32 cellular contexts compared by ENCODE assay signal in the genomic region with DNA sequence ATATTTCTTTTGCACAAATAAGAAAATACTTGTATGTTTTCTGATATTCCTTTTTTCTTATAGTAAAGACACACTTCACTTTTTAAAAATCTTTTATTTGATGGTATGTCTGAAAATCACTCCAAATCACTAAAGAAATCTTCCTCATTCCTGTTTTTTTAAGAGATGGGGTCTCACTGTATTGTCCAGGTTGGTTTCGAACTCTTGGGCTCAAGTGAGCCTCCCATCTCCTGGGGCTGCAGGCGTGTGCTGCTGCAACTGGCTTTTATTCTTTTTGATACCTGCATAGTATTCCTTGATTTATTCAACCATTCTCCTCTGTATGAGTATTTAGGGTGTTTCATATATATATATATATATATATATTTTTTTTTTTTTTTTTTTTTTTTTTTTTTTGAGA.
"Had no signal": no experiment of that assay in that cellular context is flagged by ENCODE, and none has a peak within 500 bp of the region (broad histone marks: within the 10 kb centered on the region; RNA-seq: fewer than 3 reads in every experiment).

No MANE protein-coding gene starts in this region.

- H3K9me3 ChIP-seq: adrenal gland, ascending aorta, body of pancreas, breast epithelium had no signal

- DNase-seq: activated effector memory CD4-positive, alpha-beta T cell treated with Interleukin-2 at 50 U/mL for 16 hours; activated gamma-delta T cell; activated gamma-delta T cell treated with Interleukin-2 at 50 U/mL for 16 hours; activated naive CD4-positive, alpha-beta T cell; activated naive CD4-positive, alpha-beta T cell treated with anti-CD3 and anti-CD28 coated beads for 36 hours; activated naive CD4-positive, alpha-beta T cell treated with anti-CD3 and anti-CD28 coated beads, Interleukin-2, amount 10 ng/mL, durations not matched to agents 7 days and 5 days; activated naive CD4-positive, alpha-beta T cell treated with anti-CD3 and anti-CD28 coated beads, Interleukin-2, amount 50 U/mL, for 16 hours; activated naive CD4-positive, alpha-beta T cell treated with Interleukin-2 at 50 U/mL for 16 hours; activated naive CD8-positive, alpha-beta T cell treated with anti-CD3 and anti-CD28 coated beads for 36 hours; activated naive CD8-positive, alpha-beta T cell treated with anti-CD3 and anti-CD28 coated beads, Interleukin-2, amount 10 ng/mL, durations not matched to agents 7 days and 5 days; activated naive CD8-positive, alpha-beta T cell treated with anti-CD3 and anti-CD28 coated beads, Interleukin-2, amount 50 U/mL, for 24 hours; activated T-cell treated with anti-CD3 and anti-CD28 coated beads, Interleukin-2, amount 50 U/mL, for 24 hours; activated T-cell treated with anti-CD3 and anti-CD28 coated beads, Interleukin-2, amount 50 U/mL, for 4 hours; activated T-cell treated with anti-CD3 and anti-CD28 coated beads, Interleukin-2, amount 50 U/mL, for 48 hours; activated T-cell treated with anti-CD3 and anti-CD28 coated beads, Interleukin-2, amount 50 U/mL, for 72 hours; adrenal gland; amniotic stem cell; amygdala; anterior cingulate cortex; aorta; body of pancreas; brain microvascular endothelial cell; caudate nucleus; central memory CD4-positive, alpha-beta T cell; cerebellar nuclear complex had no signal

- ATAC-seq: activated naive CD4-positive, alpha-beta T cell treated with anti-CD3 and anti-CD28 coated beads, Interleukin-2, amount 50 U/mL, for 72 hours; activated naive CD8-positive, alpha-beta T cell treated with anti-CD3 and anti-CD28 coated beads, Interleukin-2, amount 50 U/mL, for 24 hours; activated T-cell treated with anti-CD3 and anti-CD28 coated beads, Interleukin-2, amount 50 U/mL, for 4 hours; activated T-cell treated with anti-CD3 and anti-CD28 coated beads, Interleukin-2, amount 50 U/mL, for 72 hours; activated T-helper 17 cell treated with anti-CD3 and anti-CD28 coated beads, Interleukin-2, amount 50 U/mL, for 72 hours; body of pancreas had no signal

- FAIRE-seq: astrocyte, bronchial epithelial cell had no signal

- H3K27me3 ChIP-seq: adrenal gland, ascending aorta, body of pancreas, brain microvascular endothelial cell, breast epithelium, cardiac muscle cell had no signal

- H3K36me3 ChIP-seq: adrenal gland, ascending aorta, brain microvascular endothelial cell, breast epithelium, cardiac muscle cell had no signal

- H3K27ac ChIP-seq: adrenal gland, ascending aorta, body of pancreas, brain microvascular endothelial cell, breast epithelium, cardiac muscle cell had no signal

- H3K4me1 ChIP-seq: body of pancreas, breast epithelium had no signal

- H3K4me3 ChIP-seq: adrenal gland, ascending aorta, body of pancreas, breast epithelium, cardiac muscle cell had no signal
